In the genomic region with DNA sequence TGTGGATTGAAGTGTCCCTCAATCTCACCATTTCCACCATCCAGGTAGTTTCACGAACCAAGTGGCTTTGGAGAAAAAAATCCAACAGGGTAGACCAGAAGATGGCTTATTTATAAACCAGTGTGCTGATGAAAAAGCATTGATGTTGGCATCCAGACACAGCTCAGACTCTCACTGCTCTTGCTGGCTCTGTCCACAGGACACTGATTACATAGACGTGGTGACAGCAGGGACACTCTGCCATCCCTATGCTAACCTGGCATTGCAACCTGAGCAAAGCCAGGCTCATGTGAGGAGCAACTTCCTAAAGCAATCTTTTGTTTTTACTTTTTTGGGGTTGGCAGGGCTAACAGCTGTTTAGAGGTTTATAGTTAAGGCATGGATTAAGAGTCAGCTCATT, we compare ENCODE assay signal across 22 cellular contexts.
"Had no signal": no experiment of that assay in that cellular context is flagged by ENCODE, and none has a peak within 500 bp of the region (broad histone marks: within the 10 kb centered on the region; RNA-seq: fewer than 3 reads in every experiment).

No MANE protein-coding gene starts in this region.

- H3K27ac Mint-ChIP-seq: activated CD8-positive, alpha-beta T cell treated with anti-CD3 and anti-CD28 coated beads for 36 hours; activated naive CD4-positive, alpha-beta T cell treated with anti-CD3 and anti-CD28 coated beads, Interleukin-2, amount 50 U/mL, for 72 hours; activated naive CD8-positive, alpha-beta T cell treated with anti-CD3 and anti-CD28 coated beads, Interleukin-2, amount 50 U/mL, for 24 hours; brain; IgD-negative memory B cell; T-helper 1 cell treated with Interleukin-12 subunit alpha and Interleukin-12 subunit beta and Interleukin-4 antibody, amounts not matched to agents 30 μg/mL and 1 μg/mL, for 36 hours had no signal

- H3K4me3 ChIP-seq: ascending aorta, Peyer's patch had no signal

- H3K4me1 Mint-ChIP-seq: activated naive CD8-positive, alpha-beta T cell treated with anti-CD3 and anti-CD28 coated beads, Interleukin-2, amount 50 U/mL, for 24 hours had no signal

- H3K36me3 ChIP-seq: ascending aorta, Peyer's patch had no signal

- H3K27ac ChIP-seq: ascending aorta, Peyer's patch, RWPE1 had no signal

- DNase-seq: activated CD4-positive, alpha-beta T cell treated with anti-CD3 and anti-CD28 coated beads for 4 hours; activated CD8-positive, alpha-beta memory T cell treated with anti-CD3 and anti-CD28 coated beads, Interleukin-2, amount 50 U/mL, for 4 hours; activated CD8-positive, alpha-beta T cell treated with anti-CD3 and anti-CD28 coated beads for 36 hours; activated naive CD8-positive, alpha-beta T cell treated with anti-CD3 and anti-CD28 coated beads, Interleukin-2, amount 50 U/mL, for 24 hours; activated T-cell treated with anti-CD3 and anti-CD28 coated beads, Interleukin-2, amount 50 U/mL, for 1 hour; amniotic stem cell; KG1; NCI-H1048; NCI-H1417; NCI-H1930; NCI-H2107; NCI-H2171 treated with DMSO at 0.1 percent for 48 hours; NCI-H226; Peyer's patch; SHP77 treated with DMSO at 0.1 percent for 48 hours had no signal

- H3K27me3 Mint-ChIP-seq: activated CD8-positive, alpha-beta T cell treated with anti-CD3 and anti-CD28 coated beads for 36 hours; activated naive CD8-positive, alpha-beta T cell treated with anti-CD3 and anti-CD28 coated beads, Interleukin-2, amount 50 U/mL, for 24 hours had no signal

- H3K27me3 ChIP-seq: ascending aorta, Peyer's patch had no signal

- H3K36me3 Mint-ChIP-seq: activated naive CD4-positive, alpha-beta T cell treated with anti-CD3 and anti-CD28 coated beads, Interleukin-2, amount 50 U/mL, for 72 hours; brain; IgD-negative memory B cell had no signal

- H3K4me3 Mint-ChIP-seq: activated CD8-positive, alpha-beta T cell treated with anti-CD3 and anti-CD28 coated beads for 36 hours; activated naive CD8-positive, alpha-beta T cell treated with anti-CD3 and anti-CD28 coated beads, Interleukin-2, amount 50 U/mL, for 24 hours; brain; IgD-negative memory B cell; T-helper 1 cell treated with Interleukin-12 subunit alpha and Interleukin-12 subunit beta and Interleukin-4 antibody, amounts not matched to agents 30 μg/mL and 1 μg/mL, for 36 hours had no signal

- H3K4me1 ChIP-seq: ascending aorta had no signal

- H3K9me3 ChIP-seq: ascending aorta, Peyer's patch had no signal

- H3K9me3 Mint-ChIP-seq: activated CD8-positive, alpha-beta T cell treated with anti-CD3 and anti-CD28 coated beads for 36 hours; activated naive CD4-positive, alpha-beta T cell treated with anti-CD3 and anti-CD28 coated beads, Interleukin-2, amount 50 U/mL, for 72 hours; activated naive CD8-positive, alpha-beta T cell treated with anti-CD3 and anti-CD28 coated beads, Interleukin-2, amount 50 U/mL, for 24 hours; T-helper 1 cell treated with Interleukin-12 subunit alpha and Interleukin-12 subunit beta and Interleukin-4 antibody, amounts not matched to agents 30 μg/mL and 1 μg/mL, for 36 hours had no signal

- ATAC-seq: activated CD4-positive, CD25-positive, alpha-beta regulatory T cell treated with anti-CD3 and anti-CD28 coated beads, Interleukin-2, amount 50 U/mL, for 24 hours; activated CD8-positive, alpha-beta T cell treated with anti-CD3 and anti-CD28 coated beads for 36 hours; activated naive CD4-positive, alpha-beta T cell treated with anti-CD3 and anti-CD28 coated beads, Interleukin-2, amount 50 U/mL, for 72 hours; activated naive CD8-positive, alpha-beta T cell treated with anti-CD3 and anti-CD28 coated beads, Interleukin-2, amount 50 U/mL, for 24 hours had no signal
